In genomic region chr9:81370096-81370495, GRCh38 we compare ENCODE assay signal across 31 cellular contexts.
"Had no signal": no experiment of that assay in that cellular context is flagged by ENCODE, and none has a peak within 500 bp of the region (broad histone marks: within the 10 kb centered on the region; RNA-seq: fewer than 3 reads in every experiment).

No MANE protein-coding gene starts in this region.

- H3K27ac Mint-ChIP-seq: activated CD4-positive, alpha-beta memory T cell treated with anti-CD3 and anti-CD28 coated beads, Interleukin-2, amount 10 ng/mL, durations not matched to agents 7 days and 5 days; activated CD4-positive, alpha-beta T cell treated with anti-CD3 and anti-CD28 coated beads, Interleukin-2, amount 10 ng/mL, durations not matched to agents 7 days and 5 days; activated naive CD4-positive, alpha-beta T cell treated with anti-CD3 and anti-CD28 coated beads, Interleukin-2, amount 10 ng/mL, durations not matched to agents 7 days and 5 days; activated naive CD4-positive, alpha-beta T cell treated with anti-CD3 and anti-CD28 coated beads, Interleukin-2, amount 50 U/mL, for 72 hours; activated naive CD8-positive, alpha-beta T cell treated with anti-CD3 and anti-CD28 coated beads, Interleukin-2, amount 10 ng/mL, durations not matched to agents 7 days and 5 days; activated T-cell treated with anti-CD3 and anti-CD28 coated beads, Interleukin-2, amount 50 U/mL, for 24 hours; activated T-cell treated with anti-CD3 and anti-CD28 coated beads, Interleukin-2, amount 50 U/mL, for 72 hours; dendritic cell treated with granulocyte-macrophage colony-stimulating factor and Interleukin-4, amounts not matched to agents 40 ng/mL and 50 ng/mL, for 4 days; endodermal cell; T-helper 17 cell; T-helper 2 cell treated with Interferon-gamma antibody and Interleukin-4, amounts not matched to agents 5 μg/mL and 100 μg/mL, for 36 hours; WTC11 had no signal

- H3K4me1 ChIP-seq: foreskin keratinocyte had no signal

- H3K27me3 Mint-ChIP-seq: activated CD4-positive, alpha-beta memory T cell treated with anti-CD3 and anti-CD28 coated beads, Interleukin-2, amount 10 ng/mL, durations not matched to agents 7 days and 5 days; activated CD4-positive, alpha-beta T cell treated with anti-CD3 and anti-CD28 coated beads, Interleukin-2, amount 10 ng/mL, durations not matched to agents 7 days and 5 days; activated naive CD4-positive, alpha-beta T cell treated with anti-CD3 and anti-CD28 coated beads, Interleukin-2, amount 10 ng/mL, durations not matched to agents 7 days and 5 days; activated naive CD8-positive, alpha-beta T cell treated with anti-CD3 and anti-CD28 coated beads, Interleukin-2, amount 10 ng/mL, durations not matched to agents 7 days and 5 days; activated T-cell treated with anti-CD3 and anti-CD28 coated beads, Interleukin-2, amount 50 U/mL, for 24 hours; central memory CD8-positive, alpha-beta T cell; dendritic cell treated with granulocyte-macrophage colony-stimulating factor and Interleukin-4, amounts not matched to agents 40 ng/mL and 50 ng/mL, for 4 days; T-helper 17 cell had no signal

- ATAC-seq: activated naive CD4-positive, alpha-beta T cell treated with anti-CD3 and anti-CD28 coated beads, Interleukin-2, amount 50 U/mL, for 72 hours; activated T-cell treated with anti-CD3 and anti-CD28 coated beads, Interleukin-2, amount 50 U/mL, for 72 hours; foreskin keratinocyte; gastrocnemius medialis; heart left ventricle; T-helper 17 cell; WTC11 had no signal

- H3K36me3 Mint-ChIP-seq: activated naive CD4-positive, alpha-beta T cell treated with anti-CD3 and anti-CD28 coated beads, Interleukin-2, amount 10 ng/mL, durations not matched to agents 7 days and 5 days; activated naive CD4-positive, alpha-beta T cell treated with anti-CD3 and anti-CD28 coated beads, Interleukin-2, amount 50 U/mL, for 72 hours; activated naive CD8-positive, alpha-beta T cell treated with anti-CD3 and anti-CD28 coated beads, Interleukin-2, amount 10 ng/mL, durations not matched to agents 7 days and 5 days had no signal

- H3K9me3 ChIP-seq: gastrocnemius medialis had no signal

- H3K4me3 Mint-ChIP-seq: activated CD4-positive, alpha-beta memory T cell treated with anti-CD3 and anti-CD28 coated beads, Interleukin-2, amount 10 ng/mL, durations not matched to agents 7 days and 5 days; activated CD4-positive, alpha-beta T cell treated with anti-CD3 and anti-CD28 coated beads, Interleukin-2, amount 10 ng/mL, durations not matched to agents 7 days and 5 days; activated naive CD4-positive, alpha-beta T cell treated with anti-CD3 and anti-CD28 coated beads, Interleukin-2, amount 10 ng/mL, durations not matched to agents 7 days and 5 days; activated naive CD8-positive, alpha-beta T cell treated with anti-CD3 and anti-CD28 coated beads, Interleukin-2, amount 10 ng/mL, durations not matched to agents 7 days and 5 days; activated T-cell treated with anti-CD3 and anti-CD28 coated beads, Interleukin-2, amount 50 U/mL, for 24 hours; activated T-cell treated with anti-CD3 and anti-CD28 coated beads, Interleukin-2, amount 50 U/mL, for 72 hours; central memory CD8-positive, alpha-beta T cell; dendritic cell treated with granulocyte-macrophage colony-stimulating factor and Interleukin-4, amounts not matched to agents 40 ng/mL and 50 ng/mL, for 4 days; endodermal cell; T-helper 17 cell; T-helper 2 cell treated with Interferon-gamma antibody and Interleukin-4, amounts not matched to agents 5 μg/mL and 100 μg/mL, for 36 hours; WTC11 had no signal

- H3K4me3 ChIP-seq: coronary artery, dorsolateral prefrontal cortex, esophagus muscularis mucosa, gastrocnemius medialis, heart left ventricle had no signal

- DNase-seq: activated CD4-positive, alpha-beta memory T cell treated with anti-CD3 and anti-CD28 coated beads, Interleukin-2, amount 10 ng/mL, durations not matched to agents 7 days and 5 days; activated CD4-positive, alpha-beta T cell treated with anti-CD3 and anti-CD28 coated beads for 1 hour; activated CD4-positive, alpha-beta T cell treated with anti-CD3 and anti-CD28 coated beads for 4 hours; activated CD4-positive, alpha-beta T cell treated with anti-CD3 and anti-CD28 coated beads, Interleukin-2, amount 10 ng/mL, durations not matched to agents 7 days and 5 days; activated CD4-positive, alpha-beta T cell treated with anti-CD3 and anti-CD28 coated beads, Interleukin-2, amount 50 U/mL, for 4 hours; activated CD8-positive, alpha-beta memory T cell treated with anti-CD3 and anti-CD28 coated beads, Interleukin-2, amount 50 U/mL, for 48 hours; activated gamma-delta T cell; activated naive CD4-positive, alpha-beta T cell; activated naive CD4-positive, alpha-beta T cell treated with anti-CD3 and anti-CD28 coated beads, Interleukin-2, amount 10 ng/mL, durations not matched to agents 7 days and 5 days; activated naive CD8-positive, alpha-beta T cell treated with anti-CD3 and anti-CD28 coated beads, Interleukin-2, amount 10 ng/mL, durations not matched to agents 7 days and 5 days; activated T-cell treated with anti-CD3 and anti-CD28 coated beads for 4 hours; activated T-cell treated with anti-CD3 and anti-CD28 coated beads, Interleukin-2, amount 50 U/mL, for 24 hours; activated T-cell treated with anti-CD3 and anti-CD28 coated beads, Interleukin-2, amount 50 U/mL, for 72 hours; brain microvascular endothelial cell; dorsolateral prefrontal cortex; effector memory CD4-positive, alpha-beta T cell; endodermal cell; erythroblast; foreskin keratinocyte; gastrocnemius medialis; glutamatergic neuron; heart left ventricle; T-helper 17 cell had no signal

- H3K27me3 ChIP-seq: brain microvascular endothelial cell, dorsolateral prefrontal cortex, esophagus muscularis mucosa, foreskin keratinocyte, gastrocnemius medialis, heart left ventricle had no signal

- H3K27ac ChIP-seq: brain microvascular endothelial cell, coronary artery, dorsolateral prefrontal cortex, esophagus muscularis mucosa, foreskin keratinocyte, gastrocnemius medialis, heart left ventricle, VCaP had no signal

- H3K4me1 Mint-ChIP-seq: activated CD4-positive, alpha-beta memory T cell treated with anti-CD3 and anti-CD28 coated beads, Interleukin-2, amount 10 ng/mL, durations not matched to agents 7 days and 5 days; activated CD4-positive, alpha-beta T cell treated with anti-CD3 and anti-CD28 coated beads, Interleukin-2, amount 10 ng/mL, durations not matched to agents 7 days and 5 days; activated naive CD4-positive, alpha-beta T cell treated with anti-CD3 and anti-CD28 coated beads, Interleukin-2, amount 10 ng/mL, durations not matched to agents 7 days and 5 days; activated naive CD8-positive, alpha-beta T cell treated with anti-CD3 and anti-CD28 coated beads, Interleukin-2, amount 10 ng/mL, durations not matched to agents 7 days and 5 days; central memory CD8-positive, alpha-beta T cell; T-helper 17 cell had no signal

- H3K9me3 Mint-ChIP-seq: activated CD4-positive, alpha-beta T cell treated with anti-CD3 and anti-CD28 coated beads, Interleukin-2, amount 10 ng/mL, durations not matched to agents 7 days and 5 days had no signal

- H3K36me3 ChIP-seq: brain microvascular endothelial cell, esophagus muscularis mucosa, gastrocnemius medialis, heart left ventricle had no signal
